Comparison of ENCODE assay signal across 8 cellular contexts in the genomic region with DNA sequence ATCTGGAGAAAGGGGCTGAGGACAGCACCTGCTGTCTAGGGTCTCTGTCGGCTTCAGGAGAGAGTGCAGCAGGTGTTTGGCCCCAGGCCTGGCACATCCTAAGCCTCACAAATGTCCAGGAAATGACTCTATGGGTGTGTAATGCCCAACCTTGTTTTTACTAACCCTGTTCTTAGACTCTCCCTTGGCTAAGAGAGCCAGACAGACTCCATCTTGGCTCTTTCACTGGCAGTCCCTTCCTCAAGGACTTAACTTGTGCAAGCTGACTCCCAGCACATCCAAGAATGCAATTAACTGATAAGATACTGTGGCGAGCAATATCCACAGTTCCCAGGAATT.
DNase-seq lines count a peak whose midpoint lies in the region; ATAC-seq and TF ChIP-seq lines count a peak whose summit lies in the region.
"Not testable (repeated sequence)": the region's sequence is repeated elsewhere in the genome, so short reads cannot be mapped to it uniquely, and the experiment has no call there.

No MANE protein-coding gene starts in this region.

- not testable (repeated sequence) for H3K36me3 ChIP-seq in naive thymus-derived CD4-positive, alpha-beta T cell (ENCODE audit: control insufficient read depth in 2 of 3, insufficient read depth in 3 of 3, low read length in 3 of 3)

- not testable (repeated sequence) for H3K4me1 Mint-ChIP-seq in activated CD4-positive, alpha-beta memory T cell treated with anti-CD3 and anti-CD28 coated beads, Interleukin-2, amount 10 ng/mL, durations not matched to agents 7 days and 5 days
- peaks cover 7 to 14% (median 11%) of the 10 kb centered on the region in 7 donors for H3K4me1 Mint-ChIP-seq in naive thymus-derived CD4-positive, alpha-beta T cell

- not testable (repeated sequence) for H3K27me3 Mint-ChIP-seq in activated CD4-positive, alpha-beta memory T cell treated with anti-CD3 and anti-CD28 coated beads, Interleukin-2, amount 10 ng/mL, durations not matched to agents 7 days and 5 days; naive thymus-derived CD4-positive, alpha-beta T cell

- POLR2A ChIA-PET in RWPE1 (lab: Yijun Ruan, JAX; ENCODE audit: low non-redundant PET); activated CD4-positive, alpha-beta memory T cell treated with anti-CD3 and anti-CD28 coated beads, Interleukin-2, amount 10 ng/mL, durations not matched to agents 7 days and 5 days (lab: Charles Lee); naive thymus-derived CD4-positive, alpha-beta T cell (lab: Charles Lee): not testable (repeated sequence)

- peak; percentile 20 for ATAC-seq in foreskin keratinocyte
- ATAC-seq in naive thymus-derived CD4-positive, alpha-beta T cell, result not testable (repeated sequence)

- H3K4me1 ChIP-seq in foreskin keratinocyte; naive thymus-derived CD4-positive, alpha-beta T cell (ENCODE audit: control insufficient read depth in 2 of 2, insufficient read depth in 2 of 2, low read length in 2 of 2): not testable (repeated sequence)

- intact Hi-C loops in naive thymus-derived CD4-positive, alpha-beta T cell (cut with micrococcal nuclease), result not testable (repeated sequence)

- H3K4me3 Mint-ChIP-seq in activated CD4-positive, alpha-beta memory T cell treated with anti-CD3 and anti-CD28 coated beads, Interleukin-2, amount 10 ng/mL, durations not matched to agents 7 days and 5 days, result not testable (repeated sequence)
- H3K4me3 Mint-ChIP-seq in naive thymus-derived CD4-positive, alpha-beta T cell, result peak overlapping the region in 1 of 10 donors; percentile 27

- CTCF ChIA-PET in RWPE1 (lab: Yijun Ruan, JAX); activated CD4-positive, alpha-beta memory T cell treated with anti-CD3 and anti-CD28 coated beads, Interleukin-2, amount 10 ng/mL, durations not matched to agents 7 days and 5 days (lab: Charles Lee); naive thymus-derived CD4-positive, alpha-beta T cell (lab: Charles Lee): not testable (repeated sequence)

- H3K27me3 ChIP-seq in foreskin keratinocyte; naive thymus-derived CD4-positive, alpha-beta T cell (ENCODE audit: control insufficient read depth in 2 of 2, insufficient read depth in 2 of 2, low read length in 2 of 2): not testable (repeated sequence)

- DNase-seq in DMS 273 (lab: John Stamatoyannopoulos, UW; ENCODE audit: unreplicated experiment) (peak; percentile 39), LHCN-M2 (ENCODE audit: low read depth) (peak; percentile 38), foreskin keratinocyte (peak in 1 of 2 donors; percentile 17)
- not testable (repeated sequence) for DNase-seq in RWPE1 (ENCODE audit: low spot score); activated CD4-positive, alpha-beta memory T cell treated with anti-CD3 and anti-CD28 coated beads, Interleukin-2, amount 10 ng/mL, durations not matched to agents 7 days and 5 days; caudate nucleus (lab: John Stamatoyannopoulos, UW); naive thymus-derived CD4-positive, alpha-beta T cell; substantia nigra (lab: John Stamatoyannopoulos, UW)

- peak overlapping the region; percentile 75 for H3K27ac ChIP-seq in RWPE1
- peak overlapping the region; percentile 16 for H3K27ac ChIP-seq in caudate nucleus (ENCODE audit: low read depth, low read length)
- H3K27ac ChIP-seq in foreskin keratinocyte; naive thymus-derived CD4-positive, alpha-beta T cell (ENCODE audit: low read depth, low read length): not testable (repeated sequence)
- peak overlapping the region; percentile 30 for H3K27ac ChIP-seq in substantia nigra (ENCODE audit: low read depth, low read length, poor library complexity, severe bottlenecking)

- H3K36me3 Mint-ChIP-seq in activated CD4-positive, alpha-beta memory T cell treated with anti-CD3 and anti-CD28 coated beads, Interleukin-2, amount 10 ng/mL, durations not matched to agents 7 days and 5 days (ENCODE audit: low read depth); naive thymus-derived CD4-positive, alpha-beta T cell: not testable (repeated sequence)

- peaks cover 0 to 26% (median 3%) of the 10 kb centered on the region in 3 experiments for H3K9me3 ChIP-seq in naive thymus-derived CD4-positive, alpha-beta T cell (ENCODE audit: control insufficient read depth in 2 of 3, low read length in 3 of 3)

- TF ChIP-seq CTCF in RWPE1 (conservative IDR thresholded peaks at IDR 0.05; ENCODE audit: low read depth); foreskin keratinocyte (conservative IDR thresholded peaks at IDR 0.05): not testable (repeated sequence)

- H3K27ac Mint-ChIP-seq in activated CD4-positive, alpha-beta memory T cell treated with anti-CD3 and anti-CD28 coated beads, Interleukin-2, amount 10 ng/mL, durations not matched to agents 7 days and 5 days, result peak overlapping the region; percentile 76
- H3K27ac Mint-ChIP-seq in naive thymus-derived CD4-positive, alpha-beta T cell, result peak overlapping the region in 5 of 9 donors; percentile 28 to 56 (median 46)

- H3K9me3 Mint-ChIP-seq in activated CD4-positive, alpha-beta memory T cell treated with anti-CD3 and anti-CD28 coated beads, Interleukin-2, amount 10 ng/mL, durations not matched to agents 7 days and 5 days, result not testable (repeated sequence)
- H3K9me3 Mint-ChIP-seq in naive thymus-derived CD4-positive, alpha-beta T cell, result peaks cover 0 to 21% (median 7%) of the 10 kb centered on the region in 11 donors

- H3K4me3 ChIP-seq in naive thymus-derived CD4-positive, alpha-beta T cell (ENCODE audit: low read length), result not testable (repeated sequence)
